10 cellular contexts compared by ENCODE assay signal in the genomic region with DNA sequence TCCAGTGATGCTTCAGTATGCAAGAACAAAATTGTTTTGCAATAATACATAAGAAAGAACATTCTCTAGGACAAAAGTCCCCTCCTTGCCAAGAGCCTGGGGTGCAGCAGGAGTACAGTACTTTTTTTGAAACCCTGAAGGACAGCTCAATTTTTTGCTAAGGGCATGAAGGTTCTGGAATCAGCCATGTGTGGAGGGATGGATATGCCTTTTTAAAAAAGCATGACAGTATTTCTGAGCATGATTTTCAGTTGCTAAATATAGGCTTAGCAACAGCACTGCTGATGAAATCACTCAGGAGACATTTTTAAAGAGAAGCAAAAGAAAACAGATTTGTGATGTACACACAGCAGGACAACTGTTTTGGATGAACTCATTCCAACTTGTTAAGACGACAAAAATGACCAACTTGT. TPM values are rescaled to one million over a fixed set of nuclear protein-coding genes. Genes with fewer than 3 reads are reported as not detected.
DNase-seq lines count a peak whose midpoint lies in the region; TF ChIP-seq lines count a peak whose summit lies in the region.
"Had no signal": no experiment of that assay in that cellular context is flagged by ENCODE, and none has a peak within 500 bp of the region (broad histone marks: within the 10 kb centered on the region; RNA-seq: fewer than 3 reads in every experiment).

No MANE protein-coding gene starts in this region.

- no peak for TF ChIP-seq CTCF in KMS-11 (conservative IDR thresholded peaks at IDR 0.05; ENCODE audit: low read depth, low read length)
- no peak for TF ChIP-seq CTCF in hepatocyte (IDR thresholded peaks at IDR 0.05; ENCODE audit: poor library complexity)

- no peak overlapping the region for H3K9ac ChIP-seq in KMS-11

- H3K4me3 ChIP-seq in KMS-11 (IDR thresholded peaks at IDR 0.05; ENCODE audit: insufficient read depth, low read depth, low read length), result no peak overlapping the region
- no peak overlapping the region for H3K4me3 ChIP-seq in hepatocyte
- H3K4me3 ChIP-seq: colonic mucosa had no signal

- DNase-seq in cerebellar cortex (ENCODE audit: low spot score) (peak; percentile 74), hepatocyte (ENCODE audit: low spot score) (no peak), substantia nigra (lab: John Stamatoyannopoulos, UW) (peak in 1 of 49 donors; percentile 35), GM19240 (ENCODE audit: insufficient read length, low spot score) (no peak), LoVo (ENCODE audit: low spot score) (no peak)
- no peak for DNase-seq in stimulated activated CD4-positive, alpha-beta T cell treated with anti-CD3 and anti-CD28 coated beads, Interleukin-2, amount 100 ng/mL, for 24 hours
- DNase-seq: activated T-cell treated with anti-CD3 and anti-CD28 coated beads for 4 hours, colonic mucosa, DMS153 had no signal

- H2AFZ ChIP-seq in KMS-11 (ENCODE audit: low read depth) (no peak overlapping the region), hepatocyte (no peak overlapping the region)

- H3K36me3 ChIP-seq in KMS-11 (ENCODE audit: insufficient read depth) (no peaks in the 10 kb centered on the region; the same call in 1 of the 2 replicates), hepatocyte (replicated peaks; ENCODE audit: insufficient read depth, low read depth) (no peaks in the 10 kb centered on the region)

- H3K4me1 ChIP-seq in KMS-11 (ENCODE audit: low read depth, poor library complexity, severe bottlenecking), result peaks cover 20% of the 10 kb centered on the region
- H3K4me1 ChIP-seq in hepatocyte (ENCODE audit: insufficient read depth), result no peaks in the 10 kb centered on the region
- H3K4me1 ChIP-seq: colonic mucosa had no signal

- WGBS in hepatocyte (ENCODE audit: low lambda C conversion rate, missing lambda C conversion rate), result 90% methylated on average over 1 of the region's 1 CpG

- H3K9me2 ChIP-seq in hepatocyte (replicated peaks; ENCODE audit: insufficient read depth), result no peaks in the 10 kb centered on the region

- H4K20me1 ChIP-seq in KMS-11 (ENCODE audit: insufficient read depth), result no peaks in the 10 kb centered on the region
- no peaks in the 10 kb centered on the region for H4K20me1 ChIP-seq in hepatocyte (ENCODE audit: insufficient read depth, poor library complexity, severe bottlenecking)

- no peaks in the 10 kb centered on the region for H3K9me3 ChIP-seq in hepatocyte (ENCODE audit: low read depth)

- H3K27me3 ChIP-seq in KMS-11 (ENCODE audit: insufficient read depth, low read depth) (no peaks in the 10 kb centered on the region), hepatocyte (no peaks in the 10 kb centered on the region)
- H3K27me3 ChIP-seq: colonic mucosa had no signal

- H3K79me2 ChIP-seq in KMS-11 (ENCODE audit: insufficient read depth, low read depth) (no peaks in the 10 kb centered on the region), hepatocyte (no peaks in the 10 kb centered on the region)

- H3K27ac ChIP-seq in KMS-11, result no peak overlapping the region
- H3K27ac ChIP-seq in hepatocyte, result peak overlapping the region; percentile 37
- peak overlapping the region; percentile 14 for H3K27ac ChIP-seq in substantia nigra (ENCODE audit: low read depth, low read length, poor library complexity, severe bottlenecking)
- H3K27ac ChIP-seq: colonic mucosa had no signal

- H3K4me2 ChIP-seq in KMS-11 (peak overlapping the region; percentile 13; the same call in 1 of the 2 replicates), hepatocyte (no peak overlapping the region)

RNA-seq across cellular contexts. Expression of a gene that starts 39.2 kb away (rescaled TPM):
- total RNA-seq in hepatocyte, result 84.7 and 100 TPM in 2 replicates
- polyA plus RNA-seq in hepatocyte, result 47.7 and 53.9 TPM in 2 replicates
